ENCODE assay signal across 16 cellular contexts in genomic region chr2:85902496-85902895, GRCh38. TPM values are rescaled to one million over a fixed set of nuclear protein-coding genes. Genes with fewer than 3 reads are reported as not detected.
A peak's percentile ranks its signal among the peaks of the same experiment; 100 is the strongest.
DNase-seq lines count a peak whose midpoint lies in the region; ATAC-seq and TF ChIP-seq lines count a peak whose summit lies in the region.
"Had no signal": no experiment of that assay in that cellular context is flagged by ENCODE, and none has a peak within 500 bp of the region (broad histone marks: within the 10 kb centered on the region; RNA-seq: fewer than 3 reads in every experiment).

No MANE protein-coding gene starts in this region.

- peak overlapping the region; percentile 20 for H3K27ac Mint-ChIP-seq in nephron progenitor cell
- no peak overlapping the region for H3K27ac Mint-ChIP-seq in activated naive CD8-positive, alpha-beta T cell treated with anti-CD3 and anti-CD28 coated beads for 36 hours
- H3K27ac Mint-ChIP-seq: activated CD4-positive, alpha-beta memory T cell treated with anti-CD3 and anti-CD28 coated beads, Interleukin-2, amount 10 ng/mL, durations not matched to agents 7 days and 5 days had no signal

- no peak for ATAC-seq in GM18867 (IDR thresholded peaks at IDR 0.05; ENCODE audit: unreplicated experiment)
- ATAC-seq: pancreas had no signal

- no peaks in the 10 kb centered on the region for H3K36me3 Mint-ChIP-seq in nephron progenitor cell (ENCODE audit: low read depth)
- peaks cover 6% of the 10 kb centered on the region for H3K36me3 Mint-ChIP-seq in activated naive CD8-positive, alpha-beta T cell treated with anti-CD3 and anti-CD28 coated beads for 36 hours

- TF ChIP-seq CTCF in nephron progenitor cell (IDR thresholded peaks at IDR 0.05) (no peak), GM10248 (IDR thresholded peaks at IDR 0.05; ENCODE audit: control extremely low read depth, extremely low read depth, low read depth, missing control alignments) (no peak)

- DNase-seq in Ammon's horn (ENCODE audit: low spot score) (peak; percentile 95), RPMI7951 (ENCODE audit: low read depth) (peak; percentile 51), fibroblast of gingiva (ENCODE audit: low read depth) (peak; percentile 57), nephron progenitor cell (no peak), GM10248 (ENCODE audit: extremely low spot score) (no peak), HT-29 (ENCODE audit: low spot score) (no peak)
- no peak for DNase-seq in activated naive CD8-positive, alpha-beta T cell treated with anti-CD3 and anti-CD28 coated beads for 36 hours
- DNase-seq: activated CD4-positive, alpha-beta memory T cell treated with anti-CD3 and anti-CD28 coated beads, Interleukin-2, amount 10 ng/mL, durations not matched to agents 7 days and 5 days; activated effector memory CD4-positive, alpha-beta T cell treated with Interleukin-2 at 50 U/mL for 16 hours; Kasumi-1; NCI-H524 treated with DMSO at 0.1 percent for 48 hours; pancreas; stimulated activated CD4-positive, alpha-beta T cell treated with anti-CD3 and anti-CD28 coated beads, Interleukin-15, amount 100 ng/mL, for 24 hours; T-helper 9 cell; upper lobe of left lung had no signal

- H3K4me1 Mint-ChIP-seq in nephron progenitor cell: peaks cover 16% of the 10 kb centered on the region
- H3K4me1 Mint-ChIP-seq in activated naive CD8-positive, alpha-beta T cell treated with anti-CD3 and anti-CD28 coated beads for 36 hours: peaks cover 24% of the 10 kb centered on the region

- no peak overlapping the region for H3K4me3 Mint-ChIP-seq in nephron progenitor cell
- H3K4me3 Mint-ChIP-seq in activated naive CD8-positive, alpha-beta T cell treated with anti-CD3 and anti-CD28 coated beads for 36 hours: no peak overlapping the region
- H3K4me3 Mint-ChIP-seq: activated CD4-positive, alpha-beta memory T cell treated with anti-CD3 and anti-CD28 coated beads, Interleukin-2, amount 10 ng/mL, durations not matched to agents 7 days and 5 days had no signal

- peaks cover 17% of the 10 kb centered on the region for H3K27me3 Mint-ChIP-seq in nephron progenitor cell (ENCODE audit: low read depth, poor library complexity)
- H3K27me3 Mint-ChIP-seq in activated naive CD8-positive, alpha-beta T cell treated with anti-CD3 and anti-CD28 coated beads for 36 hours: no peaks in the 10 kb centered on the region

- H3K9me3 Mint-ChIP-seq in nephron progenitor cell: peaks cover 7% of the 10 kb centered on the region
- peaks cover 7% of the 10 kb centered on the region for H3K9me3 Mint-ChIP-seq in activated naive CD8-positive, alpha-beta T cell treated with anti-CD3 and anti-CD28 coated beads for 36 hours

- POLR2A ChIA-PET in GM10248 (lab: Yijun Ruan, JAX): no interaction called here

- CTCF ChIA-PET in GM10248 (lab: Yijun Ruan, JAX): interaction anchor here (1.0 to 7.5 kb wide), 3 partner anchors 14 to 174 kb away, joined by 3 to 44 read pairs (median 3); partner anchors contain the start of gene ST3GAL5

RNA-seq across cellular contexts. Expression of gene ST3GAL5, which starts 13.7 kb away (rescaled TPM):
- 83.2 and 98.5 TPM in 2 replicates for total RNA-seq in RPMI7951 (2014; rRNA removed; shearing (Covaris generic))
- 10 to 100 TPM; 14.6 to 15.1 TPM for total RNA-seq in activated naive CD8-positive, alpha-beta T cell treated with anti-CD3 and anti-CD28 coated beads for 36 hours
- 0.99 and 2.4 TPM in 2 replicates for total RNA-seq in HT-29 (2014; rRNA removed; shearing (Covaris generic))

Comparison
In these comparisons a context has a peak if more than half of its experiments do, and no peak if none do; other contexts are left out.
1. DNase-seq: peak in Ammon's horn (single experiment), RPMI7951 (single experiment) and fibroblast of gingiva (single experiment); none in nephron progenitor cell (single experiment), GM10248 (single experiment), activated naive CD8-positive, alpha-beta T cell treated with anti-CD3 and anti-CD28 coated beads for 36 hours (single experiment) and HT-29 (single experiment).